Comparison of ENCODE assay signal across 22 cellular contexts in the genomic region with DNA sequence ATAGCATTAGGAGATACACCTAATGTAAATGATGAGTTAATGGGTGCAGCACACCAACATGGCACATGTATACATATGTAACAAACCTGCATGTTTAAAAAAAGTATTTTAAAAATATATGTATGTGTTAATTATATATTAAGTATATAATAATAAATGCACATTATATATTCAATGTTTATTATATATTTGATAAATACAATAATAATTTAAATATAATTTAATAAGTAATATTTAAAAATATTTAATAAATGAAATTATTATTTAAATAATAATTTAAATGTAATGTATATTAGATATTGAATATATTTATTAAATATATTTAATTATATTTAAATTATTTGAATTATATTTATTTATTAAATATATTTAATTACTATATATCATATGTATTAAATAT.
"Had no signal": no experiment of that assay in that cellular context is flagged by ENCODE, and none has a peak within 500 bp of the region (broad histone marks: within the 10 kb centered on the region; RNA-seq: fewer than 3 reads in every experiment).

No MANE protein-coding gene starts in this region.

- H3K9ac ChIP-seq: KMS-11 had no signal

- H3K4me3 ChIP-seq: K562 had no signal

- H3K4me2 ChIP-seq: KMS-11 had no signal

- H3K36me3 Mint-ChIP-seq: IgD-negative memory B cell had no signal

- DNase-seq: Kasumi-1, MM.1S, NCI-H1092 treated with DMSO at 0.1 percent for 48 hours, NCI-H1436, NCI-H187, NCI-H2029, NCI-H2081 treated with DMSO at 0.1 percent for 48 hours, NCI-H2171, NCI-H226, NCI-H446, NCI-H510A, NCI-H524 treated with DMSO at 0.1 percent for 48 hours, NCI-H69, NCI-H774, SHP77 had no signal

- FAIRE-seq: HTR-8/SVneo, K562 had no signal

- H3K27me3 Mint-ChIP-seq: IgD-negative memory B cell had no signal

- H3K27ac ChIP-seq: HL-60, KMS-11, RWPE1 had no signal

- H3K27ac Mint-ChIP-seq: IgD-negative memory B cell had no signal

- H3K4me3 Mint-ChIP-seq: IgD-negative memory B cell had no signal

- H3K4me1 Mint-ChIP-seq: IgD-negative memory B cell had no signal

- ATAC-seq: K562, SK-N-SH treated with all-trans-retinoic acid at 6 μM for 48 hours had no signal
